ENCODE assay signal across 8 cellular contexts in the genomic region with DNA sequence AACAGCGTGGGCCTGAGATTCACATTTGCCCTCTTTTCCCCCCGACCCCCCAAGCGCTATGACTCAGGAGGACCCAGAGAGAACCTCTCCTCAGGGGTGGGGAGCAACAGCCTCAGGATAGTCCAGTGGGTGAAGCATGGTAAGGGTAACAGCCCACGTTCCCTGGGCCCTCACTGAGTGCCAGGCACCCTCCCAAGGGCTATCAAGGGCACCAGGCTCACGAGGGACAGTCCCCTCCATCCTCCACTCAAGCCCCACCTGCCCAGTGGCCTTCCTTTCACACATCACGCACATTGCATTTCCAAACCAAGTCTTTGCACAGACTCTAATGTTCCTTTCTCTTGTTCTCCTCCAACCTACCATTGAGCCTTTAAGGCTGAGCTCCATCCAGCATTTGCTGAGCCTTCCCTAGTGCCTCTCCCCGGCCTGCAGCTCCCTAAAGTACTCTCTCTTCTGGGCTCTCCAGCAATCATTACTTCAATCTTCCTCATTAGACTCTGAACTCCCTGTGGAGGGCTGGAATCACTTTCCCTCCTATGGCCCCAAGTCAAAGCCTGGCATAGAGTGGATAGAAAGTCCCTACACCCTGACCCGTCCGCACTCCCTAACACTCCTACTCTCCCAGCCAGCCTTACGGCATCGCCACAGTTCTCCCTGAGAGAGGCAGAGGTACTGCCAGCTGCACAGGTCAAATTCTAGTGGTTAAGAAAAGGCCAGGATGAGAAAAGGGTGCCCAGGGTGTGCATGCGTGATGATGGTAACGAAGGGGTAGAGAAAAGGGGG. TPM values are rescaled to one million over a fixed set of nuclear protein-coding genes. Genes with fewer than 3 reads are reported as not detected.
A peak's percentile ranks its signal among the peaks of the same experiment; 100 is the strongest.
DNase-seq lines count a peak whose midpoint lies in the region; ATAC-seq and TF ChIP-seq lines count a peak whose summit lies in the region.

No MANE protein-coding gene starts in this region.

- no peak for DNase-seq in HFF-Myc (ENCODE audit: extremely low read depth, low read depth)
- DNase-seq in activated T-helper 2 cell treated with anti-CD3 and anti-CD28 coated beads, Interferon-gamma antibody, Interleukin-2, Interleukin-4, amounts not matched to agents 10 μg/mL and 5 μg/mL and 100 μg/mL, durations not matched to agents 14 hours and 24 hours and 36 hours (ENCODE audit: low spot score), result no peak
- no peak for DNase-seq in NCI-H774 (lab: John Stamatoyannopoulos, UW)

- H3K27ac Mint-ChIP-seq in activated T-helper 2 cell treated with anti-CD3 and anti-CD28 coated beads, Interferon-gamma antibody, Interleukin-2, Interleukin-4, amounts not matched to agents 10 μg/mL and 5 μg/mL and 100 μg/mL, durations not matched to agents 14 hours and 24 hours and 36 hours, result peak overlapping the region; percentile 78
- peak overlapping the region; percentile 40 for H3K27ac Mint-ChIP-seq in stimulated activated memory B cell treated with anti-CD40 and anti-IgM and Interleukin-4, amounts not matched to agents 10 μg/mL and 1 μg/mL and 100 μg/mL, for 72 hours

- no peak for TF ChIP-seq CTCF in HFF-Myc (IDR thresholded peaks at IDR 0.05; ENCODE audit: low read depth, low read length, missing control alignments)

- no peaks in the 10 kb centered on the region for H3K27me3 Mint-ChIP-seq in activated T-helper 2 cell treated with anti-CD3 and anti-CD28 coated beads, Interferon-gamma antibody, Interleukin-2, Interleukin-4, amounts not matched to agents 10 μg/mL and 5 μg/mL and 100 μg/mL, durations not matched to agents 14 hours and 24 hours and 36 hours (ENCODE audit: low read depth)
- no peaks in the 10 kb centered on the region for H3K27me3 Mint-ChIP-seq in stimulated activated memory B cell treated with anti-CD40 and anti-IgM and Interleukin-4, amounts not matched to agents 10 μg/mL and 1 μg/mL and 100 μg/mL, for 72 hours

- H3K9ac ChIP-seq in BLaER1, result peak overlapping the region; percentile 96
- H3K9ac ChIP-seq in iPS-20b (ENCODE audit: low read depth, low read length), result peak overlapping the region; percentile 80

- H3K4me3 ChIP-seq in BLaER1 (peak overlapping the region; percentile 97), HFF-Myc (replicated peaks; ENCODE audit: low read depth, low read length) (peak overlapping the region; percentile 54), iPS-20b (ENCODE audit: low read length) (peak overlapping the region; percentile 85)

- H3K27me3 ChIP-seq in BLaER1, result no peaks in the 10 kb centered on the region
- H3K27me3 ChIP-seq in iPS-20b (ENCODE audit: insufficient read depth, low read length), result peaks cover 11% of the 10 kb centered on the region

- H3K4me3 Mint-ChIP-seq in activated T-helper 2 cell treated with anti-CD3 and anti-CD28 coated beads, Interferon-gamma antibody, Interleukin-2, Interleukin-4, amounts not matched to agents 10 μg/mL and 5 μg/mL and 100 μg/mL, durations not matched to agents 14 hours and 24 hours and 36 hours (ENCODE audit: low read depth), result peak overlapping the region; percentile 93
- H3K4me3 Mint-ChIP-seq in stimulated activated memory B cell treated with anti-CD40 and anti-IgM and Interleukin-4, amounts not matched to agents 10 μg/mL and 1 μg/mL and 100 μg/mL, for 72 hours, result peak overlapping the region; percentile 79

- H3K4me1 ChIP-seq in BLaER1 (peaks cover 62% of the 10 kb centered on the region), iPS-20b (ENCODE audit: insufficient read depth, low read length) (no peaks in the 10 kb centered on the region)

- H3K27ac ChIP-seq in BLaER1 (peak overlapping the region; percentile 92), iPS-20b (ENCODE audit: low read length) (no peak overlapping the region)

- H3K4me1 Mint-ChIP-seq in activated T-helper 2 cell treated with anti-CD3 and anti-CD28 coated beads, Interferon-gamma antibody, Interleukin-2, Interleukin-4, amounts not matched to agents 10 μg/mL and 5 μg/mL and 100 μg/mL, durations not matched to agents 14 hours and 24 hours and 36 hours (ENCODE audit: low read depth), result peaks cover 27% of the 10 kb centered on the region
- peaks cover 50% of the 10 kb centered on the region for H3K4me1 Mint-ChIP-seq in stimulated activated memory B cell treated with anti-CD40 and anti-IgM and Interleukin-4, amounts not matched to agents 10 μg/mL and 1 μg/mL and 100 μg/mL, for 72 hours

- H3K4me2 ChIP-seq in BLaER1, result peak overlapping the region; percentile 99

- peaks cover 22% of the 10 kb centered on the region for H3K36me3 Mint-ChIP-seq in activated T-helper 2 cell treated with anti-CD3 and anti-CD28 coated beads, Interferon-gamma antibody, Interleukin-2, Interleukin-4, amounts not matched to agents 10 μg/mL and 5 μg/mL and 100 μg/mL, durations not matched to agents 14 hours and 24 hours and 36 hours (ENCODE audit: low read depth)
- peaks cover 24% of the 10 kb centered on the region for H3K36me3 Mint-ChIP-seq in stimulated activated memory B cell treated with anti-CD40 and anti-IgM and Interleukin-4, amounts not matched to agents 10 μg/mL and 1 μg/mL and 100 μg/mL, for 72 hours

- H4K20me1 ChIP-seq in BLaER1, result peaks cover 49% of the 10 kb centered on the region

- intact Hi-C loops in activated T-helper 2 cell treated with anti-CD3 and anti-CD28 coated beads, Interferon-gamma antibody, Interleukin-2, Interleukin-4, amounts not matched to agents 10 μg/mL and 5 μg/mL and 100 μg/mL, durations not matched to agents 14 hours and 24 hours and 36 hours (cut with micrococcal nuclease), result no loop called here

- H3K9me3 ChIP-seq in BLaER1 (no peaks in the 10 kb centered on the region), iPS-20b (ENCODE audit: insufficient read depth, low read depth, low read length) (no peaks in the 10 kb centered on the region)

- no peaks in the 10 kb centered on the region for H3K9me3 Mint-ChIP-seq in activated T-helper 2 cell treated with anti-CD3 and anti-CD28 coated beads, Interferon-gamma antibody, Interleukin-2, Interleukin-4, amounts not matched to agents 10 μg/mL and 5 μg/mL and 100 μg/mL, durations not matched to agents 14 hours and 24 hours and 36 hours
- no peaks in the 10 kb centered on the region for H3K9me3 Mint-ChIP-seq in stimulated activated memory B cell treated with anti-CD40 and anti-IgM and Interleukin-4, amounts not matched to agents 10 μg/mL and 1 μg/mL and 100 μg/mL, for 72 hours

- H3K36me3 ChIP-seq in BLaER1 (peaks cover 34% of the 10 kb centered on the region), iPS-20b (ENCODE audit: insufficient read depth, low read depth, low read length) (peaks cover 23% of the 10 kb centered on the region)

- no peak for ATAC-seq in stimulated activated memory B cell treated with anti-CD40 and anti-IgM and Interleukin-4, amounts not matched to agents 10 μg/mL and 1 μg/mL and 100 μg/mL, for 72 hours
- ATAC-seq in GM18519 (IDR thresholded peaks at IDR 0.05; ENCODE audit: low FRiP score, unreplicated experiment), result no peak
- no peak for ATAC-seq in HG02610 (IDR thresholded peaks at IDR 0.05; ENCODE audit: unreplicated experiment)

RNA-seq across cellular contexts. Expression of a gene that starts 1.0 kb away (rescaled TPM):
- 34.3 and 38.8 TPM in 2 replicates for total RNA-seq in activated T-helper 2 cell treated with anti-CD3 and anti-CD28 coated beads, Interferon-gamma antibody, Interleukin-2, Interleukin-4, amounts not matched to agents 10 μg/mL and 5 μg/mL and 100 μg/mL, durations not matched to agents 14 hours and 24 hours and 36 hours

RNA-seq across cellular contexts. Expression of a gene that starts 1.2 kb away (rescaled TPM):
- total RNA-seq in activated T-helper 2 cell treated with anti-CD3 and anti-CD28 coated beads, Interferon-gamma antibody, Interleukin-2, Interleukin-4, amounts not matched to agents 10 μg/mL and 5 μg/mL and 100 μg/mL, durations not matched to agents 14 hours and 24 hours and 36 hours, result 10.6 and 12.1 TPM in 2 replicates

RNA-seq across cellular contexts. Expression of a gene that starts 22.3 kb away (rescaled TPM):
- total RNA-seq in activated T-helper 2 cell treated with anti-CD3 and anti-CD28 coated beads, Interferon-gamma antibody, Interleukin-2, Interleukin-4, amounts not matched to agents 10 μg/mL and 5 μg/mL and 100 μg/mL, durations not matched to agents 14 hours and 24 hours and 36 hours, result 1.4 and 2.1 TPM in 2 replicates

RNA-seq across cellular contexts. Expression of a gene that starts 59.3 kb away (rescaled TPM):
- 109 and 113 TPM in 2 replicates for total RNA-seq in activated T-helper 2 cell treated with anti-CD3 and anti-CD28 coated beads, Interferon-gamma antibody, Interleukin-2, Interleukin-4, amounts not matched to agents 10 μg/mL and 5 μg/mL and 100 μg/mL, durations not matched to agents 14 hours and 24 hours and 36 hours

RNA-seq across cellular contexts. Expression of a gene that starts 59.6 kb away (rescaled TPM):
- 54.0 and 57.4 TPM in 2 replicates for total RNA-seq in activated T-helper 2 cell treated with anti-CD3 and anti-CD28 coated beads, Interferon-gamma antibody, Interleukin-2, Interleukin-4, amounts not matched to agents 10 μg/mL and 5 μg/mL and 100 μg/mL, durations not matched to agents 14 hours and 24 hours and 36 hours
